21 cellular contexts compared by ENCODE assay signal in the genomic region with DNA sequence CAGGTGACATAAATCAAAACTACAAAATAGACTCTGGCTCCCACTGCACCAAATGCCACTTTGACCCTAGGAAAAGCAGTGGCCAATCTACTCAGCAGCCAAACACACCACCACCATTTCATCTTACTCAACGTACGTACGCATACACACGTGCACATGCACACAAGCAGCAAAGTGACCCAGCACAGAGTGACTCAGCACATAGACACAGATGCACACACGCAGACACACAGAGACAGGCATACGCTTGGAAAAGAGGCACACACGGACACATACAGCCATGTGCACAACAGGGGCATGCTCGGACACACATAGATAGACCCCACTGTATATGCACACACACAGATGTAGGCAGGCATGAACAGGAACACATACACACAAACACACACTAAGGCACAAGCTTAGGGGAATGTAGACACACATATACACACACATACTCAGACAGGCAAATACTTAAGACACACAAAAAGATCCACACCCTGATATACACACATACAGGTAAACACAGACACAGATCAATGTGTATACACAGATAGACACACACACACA.
"Had no signal": no experiment of that assay in that cellular context is flagged by ENCODE, and none has a peak within 500 bp of the region (broad histone marks: within the 10 kb centered on the region; RNA-seq: fewer than 3 reads in every experiment).

No MANE protein-coding gene starts in this region.

- H3K4me3 ChIP-seq: adrenal gland, esophagus squamous epithelium, hepatocyte, psoas muscle, thoracic aorta, upper lobe of right lung had no signal

- H3K36me3 ChIP-seq: adrenal gland, thoracic aorta had no signal

- H3K9me3 ChIP-seq: adrenal gland, psoas muscle had no signal

- ATAC-seq: activated CD8-positive, alpha-beta T cell treated with anti-CD3 and anti-CD28 coated beads for 36 hours; activated naive CD4-positive, alpha-beta T cell treated with anti-CD3 and anti-CD28 coated beads, Interleukin-2, amount 50 U/mL, for 72 hours; activated T-cell treated with anti-CD3 and anti-CD28 coated beads, Interleukin-2, amount 50 U/mL, for 4 hours; left colon; right cardiac atrium; stimulated activated memory B cell treated with anti-CD40 and anti-IgM and Interleukin-4, amounts not matched to agents 10 μg/mL and 1 μg/mL and 100 μg/mL, for 72 hours; upper lobe of right lung had no signal

- H3K27me3 ChIP-seq: adrenal gland, esophagus squamous epithelium, hepatocyte, upper lobe of right lung had no signal

- H3K27ac ChIP-seq: adrenal gland, esophagus squamous epithelium, hepatocyte, psoas muscle, thoracic aorta, upper lobe of right lung had no signal

- H2AFZ ChIP-seq: hepatocyte had no signal

- DNase-seq: activated CD4-positive, alpha-beta T cell treated with anti-CD3 and anti-CD28 coated beads, Interleukin-2, amount 10 ng/mL, durations not matched to agents 24 days and 14 days; activated CD8-positive, alpha-beta T cell treated with anti-CD3 and anti-CD28 coated beads for 36 hours; activated gamma-delta T cell treated with Interleukin-2 at 50 U/mL for 16 hours; activated T-cell treated with anti-CD3 and anti-CD28 coated beads, Interleukin-2, amount 50 U/mL, for 4 hours; adrenal gland; dermis blood vessel endothelial cell; effector memory CD4-positive, alpha-beta T cell; esophagus squamous epithelium; left colon; midbrain; psoas muscle; right cardiac atrium; small intestine; stimulated activated CD4-positive, alpha-beta T cell treated with anti-CD3 and anti-CD28 coated beads, Interleukin-4, amount 100 ng/mL, for 1 hour; T1000 had no signal

- H3K4me1 ChIP-seq: adrenal gland, upper lobe of right lung had no signal

- H3K79me2 ChIP-seq: hepatocyte had no signal

- FAIRE-seq: islet of Langerhans, small intestine had no signal

- H3K4me2 ChIP-seq: hepatocyte had no signal
